In the genomic region with DNA sequence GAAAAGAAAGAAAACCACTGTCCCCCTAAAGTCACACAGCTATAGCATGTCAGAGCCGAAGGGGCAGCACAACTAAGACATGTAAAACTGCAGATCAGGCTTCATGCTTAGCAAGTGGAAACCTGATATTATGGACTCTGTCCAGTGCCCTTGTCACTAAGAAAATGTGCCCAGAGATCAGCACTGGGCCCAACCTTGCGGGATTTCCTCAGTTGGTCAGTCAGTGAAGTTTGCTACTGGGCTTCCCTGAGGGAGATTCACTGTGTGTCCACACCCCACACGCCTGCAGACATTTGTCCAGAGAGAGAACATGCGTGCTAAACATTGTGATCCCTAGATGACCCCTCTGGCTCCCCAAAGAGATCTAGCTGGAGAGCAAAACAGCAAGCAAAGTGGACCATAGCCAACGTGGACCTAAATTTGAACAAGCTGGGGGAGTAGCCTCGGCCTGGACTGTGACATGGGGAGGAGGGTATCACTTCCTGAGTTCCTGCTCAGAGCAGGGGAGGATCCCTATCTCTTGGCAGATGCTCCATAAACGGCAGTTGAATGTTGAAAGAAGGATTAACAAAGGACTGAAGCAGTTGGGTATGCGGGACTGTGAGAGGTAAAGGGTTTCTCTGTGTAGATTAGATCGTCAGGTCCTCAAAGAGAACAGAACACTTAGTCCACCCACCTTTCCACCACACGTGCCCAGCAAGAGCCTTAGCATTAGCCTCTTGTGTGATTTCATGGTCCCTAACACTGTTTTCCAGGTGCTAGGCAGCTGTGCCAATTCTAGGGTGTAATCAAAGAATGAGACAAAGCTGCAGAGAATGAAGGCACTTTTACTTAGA, we compare ENCODE assay signal across 14 cellular contexts. TPM values are rescaled to one million over a fixed set of nuclear protein-coding genes. Genes with fewer than 3 reads are reported as not detected.
A peak's percentile ranks its signal among the peaks of the same experiment; 100 is the strongest.
DNase-seq lines count a peak whose midpoint lies in the region; ATAC-seq, FAIRE-seq and TF ChIP-seq lines count a peak whose summit lies in the region.
"Had no signal": no experiment of that assay in that cellular context is flagged by ENCODE, and none has a peak within 500 bp of the region (broad histone marks: within the 10 kb centered on the region; RNA-seq: fewer than 3 reads in every experiment).

No MANE protein-coding gene starts in this region.

- H3K36me3 Mint-ChIP-seq in GM23338 (ENCODE audit: low read depth) (no peaks in the 10 kb centered on the region), immature natural killer cell (no peaks in the 10 kb centered on the region)

- H3K4me2 ChIP-seq in GM23338 = no peak overlapping the region

- TF ChIP-seq CTCF in GM23338 (conservative IDR thresholded peaks at IDR 0.05; ENCODE audit: low read depth in 2 of 2) = no peak
- no peak for TF ChIP-seq CTCF in fibroblast of villous mesenchyme (IDR thresholded peaks at IDR 0.05; ENCODE audit: insufficient read depth, low read depth, low read length)
- no peak for TF ChIP-seq CTCF in gastrocnemius medialis (IDR thresholded peaks at IDR 0.05 in 4 of 5, conservative IDR thresholded peaks at IDR 0.05 in 1 of 5)

- no peak overlapping the region for H3K27ac ChIP-seq in GM23338 (ENCODE audit: low read depth)
- H3K27ac ChIP-seq in gastrocnemius medialis = peak overlapping the region; percentile 78 to 87 (median 81)

- no peaks in the 10 kb centered on the region for H3F3A ChIP-seq in GM23338 (replicated peaks; ENCODE audit: low read depth)

- no peaks in the 10 kb centered on the region for H3K27me3 ChIP-seq in GM23338 (ENCODE audit: insufficient read depth)
- no peaks in the 10 kb centered on the region for H3K27me3 ChIP-seq in gastrocnemius medialis

- TF ChIP-seq POLR2A in gastrocnemius medialis (IDR thresholded peaks at IDR 0.05) = peak in 1 of 2 donors; percentile 16

- no peaks in the 10 kb centered on the region for H3K9me3 Mint-ChIP-seq in GM23338
- H3K9me3 Mint-ChIP-seq in immature natural killer cell = no peaks in the 10 kb centered on the region

- H3K4me3 Mint-ChIP-seq in GM23338 (no peak overlapping the region), immature natural killer cell (no peak overlapping the region)

- in situ Hi-C loops in gastrocnemius medialis (cut with MboI; ENCODE audit: low sequenced_read_pairs in 4 of 4) = no loop called here

- H3K27me3 Mint-ChIP-seq in GM23338 (ENCODE audit: insufficient read depth, low read depth, poor library complexity) (no peaks in the 10 kb centered on the region), immature natural killer cell (ENCODE audit: low read depth in 3 of 3) (peaks cover 0 to 8% (median 4%) of the 10 kb centered on the region in 3 donors)

- no peak; the same call in 2 of the 3 replicates for ATAC-seq in GM23338
- ATAC-seq in gastrocnemius medialis = peak; percentile 88 to 91
- ATAC-seq in GM21528 (IDR thresholded peaks at IDR 0.05; ENCODE audit: low FRiP score, unreplicated experiment) = no peak
- ATAC-seq: Panc1 had no signal

- no peaks in the 10 kb centered on the region for H3K9me3 ChIP-seq in gastrocnemius medialis

- H3K36me3 ChIP-seq in GM23338 (ENCODE audit: insufficient read depth) = no peaks in the 10 kb centered on the region
- no peaks in the 10 kb centered on the region for H3K36me3 ChIP-seq in gastrocnemius medialis

- H3K79me2 ChIP-seq in GM23338 (replicated peaks; ENCODE audit: insufficient read depth) = no peaks in the 10 kb centered on the region

- H3K9me2 ChIP-seq in GM23338 (ENCODE audit: insufficient read depth) = no peaks in the 10 kb centered on the region

- H3K4me1 Mint-ChIP-seq in GM23338 (peaks cover 11% of the 10 kb centered on the region; the same call in 2 of the 3 replicates), immature natural killer cell (no peaks in the 10 kb centered on the region)

- FAIRE-seq in urothelium cell line (lab: Jason Lieb, UNC) = no peak
- FAIRE-seq: colon had no signal

- H3K4me3 ChIP-seq in GM23338 (no peak overlapping the region), fibroblast of villous mesenchyme (ENCODE audit: low read depth, low read length) (no peak overlapping the region), gastrocnemius medialis (no peak overlapping the region)

- no peaks in the 10 kb centered on the region for H4K20me1 ChIP-seq in GM23338 (replicated peaks; ENCODE audit: insufficient read depth)

- intact Hi-C loops in gastrocnemius medialis (cut with DNase I; ENCODE audit: low total_unique reads) = no loop called here

- H3K4me1 ChIP-seq in GM23338 (ENCODE audit: insufficient read depth) (0 out of 2 replicates have a peak, but pooled peaks cover 4% of the 10 kb centered on the region), gastrocnemius medialis (peaks cover 17 to 21% of the 10 kb centered on the region in 2 donors)

- H3K27ac Mint-ChIP-seq in GM23338 (no peak overlapping the region), immature natural killer cell (no peak overlapping the region)

- peak overlapping the region; percentile 63; the same call in 1 of the 2 replicates for H2AFZ ChIP-seq in GM23338

- DNase-seq in GM23338 (ENCODE audit: low spot score) = no peak
- peak; percentile 83 for DNase-seq in NCI-H82 (lab: John Stamatoyannopoulos, UW)
- DNase-seq in fibroblast of villous mesenchyme (ENCODE audit: low read depth) = peak; percentile 35
- peak; percentile 63 to 68 for DNase-seq in gastrocnemius medialis
- no peak for DNase-seq in immature natural killer cell
- DNase-seq in urothelium cell line (ENCODE audit: low spot score) = no peak
- DNase-seq in stimulated activated CD8-positive, alpha-beta memory T cell treated with anti-CD3 and anti-CD28 coated beads, Interleukin-4, amount 100 ng/mL, for 48 hours = no peak
- DNase-seq: activated naive CD4-positive, alpha-beta T cell treated with anti-CD3 and anti-CD28 coated beads, Interleukin-2, amount 50 U/mL, for 16 hours; GOT3; kidney glomerular epithelial cell; NCI-H1436 treated with DMSO at 0.1 percent for 48 hours had no signal

TF ChIP-seq in GM23338, 12 proteins besides CTCF, POLR2A, EP300 and RAD21:
- TF ChIP-seq CREB1 (CRISPR knock-in tag; IDR thresholded peaks at IDR 0.05; ENCODE audit: low read depth) = no peak
- TF ChIP-seq, protein P1, sequence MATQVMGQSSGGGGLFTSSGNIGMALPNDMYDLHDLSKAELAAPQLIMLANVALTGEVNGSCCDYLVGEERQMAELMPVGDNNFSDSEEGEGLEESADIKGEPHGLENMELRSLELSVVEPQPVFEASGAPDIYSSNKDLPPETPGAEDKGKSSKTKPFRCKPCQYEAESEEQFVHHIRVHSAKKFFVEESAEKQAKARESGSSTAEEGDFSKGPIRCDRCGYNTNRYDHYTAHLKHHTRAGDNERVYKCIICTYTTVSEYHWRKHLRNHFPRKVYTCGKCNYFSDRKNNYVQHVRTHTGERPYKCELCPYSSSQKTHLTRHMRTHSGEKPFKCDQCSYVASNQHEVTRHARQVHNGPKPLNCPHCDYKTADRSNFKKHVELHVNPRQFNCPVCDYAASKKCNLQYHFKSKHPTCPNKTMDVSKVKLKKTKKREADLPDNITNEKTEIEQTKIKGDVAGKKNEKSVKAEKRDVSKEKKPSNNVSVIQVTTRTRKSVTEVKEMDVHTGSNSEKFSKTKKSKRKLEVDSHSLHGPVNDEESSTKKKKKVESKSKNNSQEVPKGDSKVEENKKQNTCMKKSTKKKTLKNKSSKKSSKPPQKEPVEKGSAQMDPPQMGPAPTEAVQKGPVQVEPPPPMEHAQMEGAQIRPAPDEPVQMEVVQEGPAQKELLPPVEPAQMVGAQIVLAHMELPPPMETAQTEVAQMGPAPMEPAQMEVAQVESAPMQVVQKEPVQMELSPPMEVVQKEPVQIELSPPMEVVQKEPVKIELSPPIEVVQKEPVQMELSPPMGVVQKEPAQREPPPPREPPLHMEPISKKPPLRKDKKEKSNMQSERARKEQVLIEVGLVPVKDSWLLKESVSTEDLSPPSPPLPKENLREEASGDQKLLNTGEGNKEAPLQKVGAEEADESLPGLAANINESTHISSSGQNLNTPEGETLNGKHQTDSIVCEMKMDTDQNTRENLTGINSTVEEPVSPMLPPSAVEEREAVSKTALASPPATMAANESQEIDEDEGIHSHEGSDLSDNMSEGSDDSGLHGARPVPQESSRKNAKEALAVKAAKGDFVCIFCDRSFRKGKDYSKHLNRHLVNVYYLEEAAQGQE (IDR thresholded peaks at IDR 0.05; ENCODE audit: unreplicated experiment) = no peak
- TF ChIP-seq ZNF331 (CRISPR knock-in tag; IDR thresholded peaks at IDR 0.05; ENCODE audit: low read depth) = no peak
- TF ChIP-seq, protein P2, sequence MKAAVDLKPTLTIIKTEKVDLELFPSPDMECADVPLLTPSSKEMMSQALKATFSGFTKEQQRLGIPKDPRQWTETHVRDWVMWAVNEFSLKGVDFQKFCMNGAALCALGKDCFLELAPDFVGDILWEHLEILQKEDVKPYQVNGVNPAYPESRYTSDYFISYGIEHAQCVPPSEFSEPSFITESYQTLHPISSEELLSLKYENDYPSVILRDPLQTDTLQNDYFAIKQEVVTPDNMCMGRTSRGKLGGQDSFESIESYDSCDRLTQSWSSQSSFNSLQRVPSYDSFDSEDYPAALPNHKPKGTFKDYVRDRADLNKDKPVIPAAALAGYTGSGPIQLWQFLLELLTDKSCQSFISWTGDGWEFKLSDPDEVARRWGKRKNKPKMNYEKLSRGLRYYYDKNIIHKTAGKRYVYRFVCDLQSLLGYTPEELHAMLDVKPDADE (IDR thresholded peaks at IDR 0.05) = no peak
- no peak for TF ChIP-seq EZH2 (IDR thresholded peaks at IDR 0.05; ENCODE audit: low read depth, unreplicated experiment)
- TF ChIP-seq ZNF114 (CRISPR knock-in tag; IDR thresholded peaks at IDR 0.05) = no peak
- no peak for TF ChIP-seq STAT1 (IDR thresholded peaks at IDR 0.05; ENCODE audit: unreplicated experiment)
- no peak for TF ChIP-seq JUNB (IDR thresholded peaks at IDR 0.05; ENCODE audit: unreplicated experiment)
TF ChIP-seq in GM23338: peak in this region for 0.

RNA-seq across cellular contexts. Expression of a gene that starts 53.6 kb away (rescaled TPM):
- 356 and 359 TPM in 2 replicates for total RNA-seq in GM23338 (2014; rRNA removed; shearing (Covaris generic))
- 240 and 254 TPM in 2 replicates for polyA plus RNA-seq in GM23338 (2016; fragmentation: Nextera tagmentation; extraction: Ambion mirVana)
- 321 and 350 TPM in 2 replicates for total RNA-seq in fibroblast of villous mesenchyme
- total RNA-seq in gastrocnemius medialis = over 10,000 TPM in 2 of 4 donors, 1,000 to 10,000 TPM in 2; 4,746 to 22,010 (median 11,052) TPM
- polyA plus RNA-seq in immature natural killer cell = 100 to 1,000 TPM in 2 of 3 donors, 10 to 100 TPM in 1; 73.3 to 127 (median 115) TPM

Comparison
In these comparisons a context has a peak if more than half of its experiments do, and no peak if none do; other contexts are left out.
1. ATAC-seq: peak in gastrocnemius medialis (2 of 2); none in GM23338 (single experiment) and GM21528 (single experiment).
2. DNase-seq: peak in NCI-H82 (single experiment), fibroblast of villous mesenchyme (single experiment) and gastrocnemius medialis (2 of 2); none in GM23338 (single experiment), immature natural killer cell (0 of 3), urothelium cell line (single experiment) and stimulated activated CD8-positive, alpha-beta memory T cell treated with anti-CD3 and anti-CD28 coated beads, Interleukin-4, amount 100 ng/mL, for 48 hours (single experiment).
3. RNA of a gene that starts 53.6 kb away (total RNA-seq): 4,746 to 22,010 TPM in gastrocnemius medialis; 356 to 359 TPM in GM23338 and 321 to 350 TPM in fibroblast of villous mesenchyme; every median in the first group is over 10 times any median in the second.